34 cellular contexts compared by ENCODE assay signal in the genomic region with DNA sequence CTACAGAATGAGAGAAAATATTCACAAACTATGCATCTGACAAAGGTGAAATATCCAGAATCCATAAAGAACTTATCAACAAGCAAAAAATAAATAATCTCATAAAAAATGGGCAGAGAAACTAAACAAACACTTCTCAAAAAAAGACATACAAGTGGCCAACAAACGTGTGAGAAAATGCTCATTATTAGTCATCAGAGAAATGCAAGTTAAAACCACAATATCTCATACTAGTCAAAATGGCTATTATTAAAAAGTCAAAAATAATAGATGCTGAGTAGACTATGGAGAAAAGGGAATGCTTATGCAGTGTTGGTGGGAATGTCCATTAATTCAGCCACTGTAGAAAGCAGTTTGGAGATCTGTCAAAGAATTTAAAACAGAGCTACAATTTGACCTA.
DNase-seq lines count a peak whose midpoint lies in the region; ATAC-seq and TF ChIP-seq lines count a peak whose summit lies in the region.
"Had no signal": no experiment of that assay in that cellular context is flagged by ENCODE, and none has a peak within 500 bp of the region (broad histone marks: within the 10 kb centered on the region; RNA-seq: fewer than 3 reads in every experiment).

No MANE protein-coding gene starts in this region.

- ATAC-seq in GM18519 (IDR thresholded peaks at IDR 0.05; ENCODE audit: low FRiP score, unreplicated experiment) (peak; percentile 54), GM21390 (IDR thresholded peaks at IDR 0.05; ENCODE audit: unreplicated experiment) (peak; percentile 62), HG03103 (IDR thresholded peaks at IDR 0.05; ENCODE audit: low read depth, unreplicated experiment) (peak; percentile 61)
- ATAC-seq: A549; naive thymus-derived CD8-positive, alpha-beta T cell; sciatic nerve had no signal

- no peaks in the 10 kb centered on the region for H3K4me1 Mint-ChIP-seq in activated naive CD8-positive, alpha-beta T cell treated with anti-CD3 and anti-CD28 coated beads for 36 hours
- H3K4me1 Mint-ChIP-seq: activated B cell treated with CpG ODN at 0.5 μM for 24 hours; activated CD4-positive, alpha-beta T cell treated with anti-CD3 and anti-CD28 coated beads, Interleukin-2, amount 10 ng/mL, durations not matched to agents 7 days and 5 days; naive thymus-derived CD8-positive, alpha-beta T cell had no signal

- peak; percentile 13 for DNase-seq in LHCN-M2 (ENCODE audit: low read depth)
- DNase-seq in testis = no peak
- no peak for DNase-seq in uterus
- no peak for DNase-seq in activated naive CD8-positive, alpha-beta T cell treated with anti-CD3 and anti-CD28 coated beads for 36 hours
- DNase-seq in esophagus muscularis mucosa (ENCODE audit: extremely low spot score) = no peak
- DNase-seq: activated B cell treated with CpG ODN at 0.5 μM for 24 hours; activated CD4-positive, alpha-beta T cell treated with anti-CD3 and anti-CD28 coated beads, Interleukin-2, amount 10 ng/mL, durations not matched to agents 7 days and 5 days; activated effector memory CD4-positive, alpha-beta T cell treated with anti-CD3 and anti-CD28 coated beads, Interleukin-2, amount 50 U/mL, for 16 hours; activated T-cell treated with anti-CD3 and anti-CD28 coated beads, Interleukin-2, amount 50 U/mL, for 24 hours; anterior cingulate cortex; CD4-positive, alpha-beta T cell; HCEC 1CT; naive thymus-derived CD8-positive, alpha-beta T cell; NCI-H1048; NCI-H187; NCI-H2171; OCI-M1; stimulated activated CD4-positive, alpha-beta T cell treated with anti-CD3 and anti-CD28 coated beads, Interleukin-12 subunit alpha, Interleukin-12 subunit beta, amount 100 ng/mL, for 4 hours; stimulated activated CD4-positive, alpha-beta T cell treated with anti-CD3 and anti-CD28 coated beads, Interleukin-2, amount 100 ng/mL, for 48 hours; stomach; thyroid gland had no signal

- TF ChIP-seq CTCF in testis (IDR thresholded peaks at IDR 0.05) (no peak), uterus (IDR thresholded peaks at IDR 0.05) (no peak), esophagus muscularis mucosa (IDR thresholded peaks at IDR 0.05) (no peak)

- no peaks in the 10 kb centered on the region for H3K36me3 Mint-ChIP-seq in activated naive CD8-positive, alpha-beta T cell treated with anti-CD3 and anti-CD28 coated beads for 36 hours
- H3K36me3 Mint-ChIP-seq: activated naive CD8-positive, alpha-beta T cell had no signal

- H3K9me3 Mint-ChIP-seq in activated naive CD8-positive, alpha-beta T cell treated with anti-CD3 and anti-CD28 coated beads for 36 hours = peaks cover 9% of the 10 kb centered on the region

- H3K27me3 ChIP-seq in testis = no peaks in the 10 kb centered on the region
- H3K27me3 ChIP-seq in uterus = no peaks in the 10 kb centered on the region
- H3K27me3 ChIP-seq in esophagus muscularis mucosa = no peaks in the 10 kb centered on the region
- H3K27me3 ChIP-seq: breast epithelium, hepatocyte, SJSA1, stomach, thyroid gland, vagina had no signal

- H3K27ac Mint-ChIP-seq in activated naive CD8-positive, alpha-beta T cell treated with anti-CD3 and anti-CD28 coated beads for 36 hours = no peak overlapping the region
- H3K27ac Mint-ChIP-seq: activated B cell treated with CpG ODN at 0.5 μM for 24 hours; activated CD4-positive, alpha-beta T cell treated with anti-CD3 and anti-CD28 coated beads, Interleukin-2, amount 10 ng/mL, durations not matched to agents 7 days and 5 days; activated naive CD8-positive, alpha-beta T cell; activated T-cell treated with anti-CD3 and anti-CD28 coated beads, Interleukin-2, amount 50 U/mL, for 24 hours; CD4-positive, alpha-beta T cell; naive thymus-derived CD8-positive, alpha-beta T cell had no signal

- no peaks in the 10 kb centered on the region for H3K27me3 Mint-ChIP-seq in activated naive CD8-positive, alpha-beta T cell treated with anti-CD3 and anti-CD28 coated beads for 36 hours
- H3K27me3 Mint-ChIP-seq: activated B cell treated with CpG ODN at 0.5 μM for 24 hours; activated CD4-positive, alpha-beta T cell treated with anti-CD3 and anti-CD28 coated beads, Interleukin-2, amount 10 ng/mL, durations not matched to agents 7 days and 5 days; activated naive CD8-positive, alpha-beta T cell; activated T-cell treated with anti-CD3 and anti-CD28 coated beads, Interleukin-2, amount 50 U/mL, for 24 hours had no signal

- TF ChIP-seq EP300 in esophagus muscularis mucosa (IDR thresholded peaks at IDR 0.05) = no peak

- H3K4me3 ChIP-seq in testis (no peak overlapping the region), uterus (no peak overlapping the region), esophagus muscularis mucosa (no peak overlapping the region)
- H3K4me3 ChIP-seq: A549, breast epithelium, hepatocyte, lung, prostate gland, SJSA1, stomach, thyroid gland, vagina had no signal

- TF ChIP-seq POLR2A in testis (IDR thresholded peaks at IDR 0.05) (no peak), uterus (IDR thresholded peaks at IDR 0.05) (no peak), esophagus muscularis mucosa (IDR thresholded peaks at IDR 0.05; ENCODE audit: low read depth) (no peak)

- H3K4me1 ChIP-seq in testis (no peaks in the 10 kb centered on the region), uterus (no peaks in the 10 kb centered on the region), esophagus muscularis mucosa (no peaks in the 10 kb centered on the region)
- H3K4me1 ChIP-seq: A549, breast epithelium, prostate gland, SJSA1, stomach, thyroid gland, vagina had no signal

- no peak overlapping the region for H3K27ac ChIP-seq in testis
- H3K27ac ChIP-seq in uterus = no peak overlapping the region
- H3K27ac ChIP-seq in esophagus muscularis mucosa (replicated peaks in 1 of 4) = no peak overlapping the region
- H3K27ac ChIP-seq: A549, breast epithelium, hepatocyte, prostate gland, RWPE1, SJSA1, stomach, thyroid gland, vagina had no signal

- WGBS in testis, 2 donors = 71 to 95% methylated on average over 1 of the region's 1 CpG
- WGBS in esophagus muscularis mucosa = 71% methylated on average over 1 of the region's 1 CpG

- no peaks in the 10 kb centered on the region for H3K36me3 ChIP-seq in testis (ENCODE audit: low read depth, missing control alignments)
- H3K36me3 ChIP-seq in uterus = no peaks in the 10 kb centered on the region
- no peaks in the 10 kb centered on the region for H3K36me3 ChIP-seq in esophagus muscularis mucosa
- H3K36me3 ChIP-seq: breast epithelium, prostate gland, SJSA1, stomach, thyroid gland, vagina had no signal

- intact Hi-C loops in testis (cut with DNase I; ENCODE audit: low total_unique reads) = no loop called here
- intact Hi-C loops in uterus (cut with DNase I; ENCODE audit: low total_unique reads) = no loop called here
- intact Hi-C loops in esophagus muscularis mucosa (cut with DNase I) = no loop called here

- no peak overlapping the region for H3K4me3 Mint-ChIP-seq in activated naive CD8-positive, alpha-beta T cell treated with anti-CD3 and anti-CD28 coated beads for 36 hours
- H3K4me3 Mint-ChIP-seq: activated B cell treated with CpG ODN at 0.5 μM for 24 hours; activated CD4-positive, alpha-beta T cell treated with anti-CD3 and anti-CD28 coated beads, Interleukin-2, amount 10 ng/mL, durations not matched to agents 7 days and 5 days; activated naive CD8-positive, alpha-beta T cell; activated T-cell treated with anti-CD3 and anti-CD28 coated beads, Interleukin-2, amount 50 U/mL, for 24 hours; CD4-positive, alpha-beta T cell; naive thymus-derived CD8-positive, alpha-beta T cell had no signal

- no peaks in the 10 kb centered on the region for H3K9me3 ChIP-seq in testis
- H3K9me3 ChIP-seq in uterus = no peaks in the 10 kb centered on the region
- peaks cover 0 to 18% (median 4%) of the 10 kb centered on the region in 4 donors for H3K9me3 ChIP-seq in esophagus muscularis mucosa
- H3K9me3 ChIP-seq: A549, prostate gland, SJSA1, thyroid gland, vagina had no signal
